ENCODE assay signal across 12 cellular contexts in genomic region chr1:100070201-100070939, GRCh38.
"Had no signal": no experiment of that assay in that cellular context is flagged by ENCODE, and none has a peak within 500 bp of the region (broad histone marks: within the 10 kb centered on the region; RNA-seq: fewer than 3 reads in every experiment).

No MANE protein-coding gene starts in this region.

- H3K4me3 ChIP-seq: adrenal gland, transverse colon had no signal

- H3K27ac ChIP-seq: adrenal gland, epithelial cell of prostate, transverse colon had no signal

- H3K9me3 ChIP-seq: adrenal gland, transverse colon had no signal

- H3K27me3 Mint-ChIP-seq: effector memory CD8-positive, alpha-beta T cell had no signal

- ATAC-seq: activated CD4-positive, CD25-positive, alpha-beta regulatory T cell treated with anti-CD3 and anti-CD28 coated beads, Interleukin-2, amount 50 U/mL, for 24 hours; effector memory CD8-positive, alpha-beta T cell; left ventricle myocardium superior; right cardiac atrium had no signal

- DNase-seq: activated CD8-positive, alpha-beta memory T cell treated with anti-CD3 and anti-CD28 coated beads for 24 hours; activated T-cell treated with anti-CD3 and anti-CD28 coated beads, Interleukin-2, amount 50 U/mL, for 1 hour; adrenal gland; effector memory CD8-positive, alpha-beta T cell; left ventricle myocardium superior; mesendoderm; right cardiac atrium; SHP77 treated with DMSO at 0.1 percent for 48 hours; small intestine; transverse colon had no signal

- H3K4me3 Mint-ChIP-seq: effector memory CD8-positive, alpha-beta T cell had no signal

- H3K27me3 ChIP-seq: adrenal gland, transverse colon had no signal

- H3K9me3 Mint-ChIP-seq: effector memory CD8-positive, alpha-beta T cell had no signal

- H3K4me1 ChIP-seq: transverse colon had no signal
